8 cellular contexts compared by ENCODE assay signal in the genomic region with DNA sequence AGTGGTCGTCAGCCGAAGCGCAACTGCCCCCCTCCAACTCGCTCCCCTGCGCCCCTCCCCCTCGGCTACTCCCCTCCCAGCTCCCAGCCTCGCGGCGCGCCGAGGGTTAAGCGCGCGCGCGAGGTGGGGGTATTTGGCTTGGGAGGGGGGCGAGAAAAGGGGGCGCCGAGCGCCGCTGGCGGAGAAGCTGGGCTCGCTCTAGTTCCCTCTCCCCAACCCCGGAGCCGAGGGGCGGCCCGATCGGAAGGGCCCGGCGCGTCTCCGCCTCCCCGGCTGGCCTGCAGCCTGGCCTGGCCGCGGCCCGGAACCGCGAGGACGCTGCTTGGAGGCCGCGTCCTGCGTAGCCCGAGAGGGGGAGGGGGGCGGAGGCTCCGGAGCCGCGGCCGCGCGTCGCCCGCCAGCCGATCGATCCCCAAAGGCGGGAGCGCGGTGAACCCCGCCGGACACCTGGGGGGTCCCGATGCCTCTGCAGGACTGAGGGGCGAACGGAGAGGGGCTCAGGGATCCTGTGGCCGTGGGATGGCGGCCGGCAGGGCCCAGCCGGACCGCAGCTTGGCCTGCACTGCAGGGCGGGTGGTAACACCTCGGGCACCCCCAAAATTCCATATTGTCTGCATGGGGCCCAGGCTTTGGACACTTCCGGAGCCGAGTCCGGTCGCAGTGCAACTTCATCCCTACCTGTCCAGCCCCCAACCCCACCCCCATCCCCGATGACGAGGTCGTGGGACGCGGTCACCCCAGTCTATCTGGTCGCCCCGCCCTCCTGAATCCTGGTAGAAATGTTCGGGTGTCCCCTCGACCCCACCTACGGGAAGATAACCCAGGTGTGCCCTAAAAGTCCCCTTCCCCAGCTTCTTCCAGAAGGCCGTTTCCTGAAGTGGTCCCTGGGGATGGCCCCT. TPM values are rescaled to one million over a fixed set of nuclear protein-coding genes. Genes with fewer than 3 reads are reported as not detected.
DNase-seq lines count a peak whose midpoint lies in the region; ATAC-seq and TF ChIP-seq lines count a peak whose summit lies in the region.

No MANE protein-coding gene starts in this region.

- H3K4me1 ChIP-seq in stomach: peaks cover 57 to 67% (median 63%) of the 10 kb centered on the region in 4 donors

- DNase-seq in ELR (ENCODE audit: low read depth) (peak; percentile 69), NCI-H2227 (lab: John Stamatoyannopoulos, UW; ENCODE audit: unreplicated experiment) (peak; percentile 76), cardiac fibroblast (ENCODE audit: low read depth in 2 of 2) (peak; percentile 70 to 79), left colon (peak; percentile 57 to 65), stomach (peak; percentile 70), NCI-H2081 treated with DMSO at 0.1 percent for 48 hours (lab: John Stamatoyannopoulos, UW) (no peak), activated gamma-delta T cell (lab: John Stamatoyannopoulos, UW) (no peak)
- DNase-seq in stimulated activated CD4-positive, alpha-beta T cell treated with anti-CD3 and anti-CD28 coated beads, Interleukin-4, amount 100 ng/mL, for 1 hour: no peak

- H3K4me3 ChIP-seq in cardiac fibroblast (replicated peaks in 1 of 2; ENCODE audit: low read depth in 2 of 2, low read length in 2 of 2) (peak overlapping the region; percentile 44 to 46), stomach (peak overlapping the region; percentile 51 to 58 (median 54))

- no peak for TF ChIP-seq EP300 in stomach (IDR thresholded peaks at IDR 0.05)

- intact Hi-C loops in left colon (cut with DNase I, micrococcal nuclease) (loop anchor here in 1 of 2 donors (5.0 kb wide), 1 partner anchor 37 kb away; no protein-coding TSS in a partner anchor), stomach (cut with DNase I; ENCODE audit: low total_unique reads) (no loop called here)

- TF ChIP-seq CTCF in cardiac fibroblast (IDR thresholded peaks at IDR 0.05; ENCODE audit: low read depth, low read length) (no peak), stomach (IDR thresholded peaks at IDR 0.05) (no peak)

- 1 to 9% (median 2%) methylated on average over 19 to 84 of the region's 84 CpGs for WGBS in stomach, 5 donors

- peaks cover 31 to 83% (median 46%) of the 10 kb centered on the region in 3 donors for H3K27me3 ChIP-seq in stomach

- no peak for TF ChIP-seq POLR2A in stomach (IDR thresholded peaks at IDR 0.05)

- ATAC-seq in left colon: peak; percentile 44

- no peaks in the 10 kb centered on the region for H3K9me3 ChIP-seq in stomach

- peak overlapping the region; percentile 37 to 78 (median 50) for H3K27ac ChIP-seq in stomach

- no peaks in the 10 kb centered on the region for H3K36me3 ChIP-seq in stomach

RNA-seq across cellular contexts. Expression of a gene that starts 4.9 kb away (rescaled TPM):
- total RNA-seq in left colon: 10 to 100 TPM; 12.1 to 14.5 TPM
- total RNA-seq in stomach: 1 to 10 TPM; 1.8 to 9.8 (median 7.8) TPM
- polyA plus RNA-seq in stomach: 10 to 100 TPM in 1 of 3 donors, 1 to 10 TPM in 2; 7.6 to 10.6 (median 9.3) TPM

RNA-seq across cellular contexts. Expression of a gene that starts 47.3 kb away (rescaled TPM):
- total RNA-seq in left colon (1 to 10 TPM; 4.0 to 6.5 TPM), stomach (100 to 1,000 TPM in 1 of 5 donors, 10 to 100 TPM in 1, 1 to 10 TPM in 1, not detected in 2; 2.8 to 140 (median 12.0) TPM)
- 1 to 10 TPM in 2 of 3 donors, under 1 TPM in 1; 0.76 to 3.4 (median 1.4) TPM for polyA plus RNA-seq in stomach

Comparison
In these comparisons a context has a peak if more than half of its experiments do, and no peak if none do; other contexts are left out.
1. DNase-seq: peak in ELR (single experiment), NCI-H2227 (single experiment), cardiac fibroblast (2 of 2), left colon (2 of 2) and stomach (single experiment); none in stimulated activated CD4-positive, alpha-beta T cell treated with anti-CD3 and anti-CD28 coated beads, Interleukin-4, amount 100 ng/mL, for 1 hour (single experiment), NCI-H2081 treated with DMSO at 0.1 percent for 48 hours (single experiment) and activated gamma-delta T cell (single experiment).